ENCODE assay signal across 16 cellular contexts in the genomic region with DNA sequence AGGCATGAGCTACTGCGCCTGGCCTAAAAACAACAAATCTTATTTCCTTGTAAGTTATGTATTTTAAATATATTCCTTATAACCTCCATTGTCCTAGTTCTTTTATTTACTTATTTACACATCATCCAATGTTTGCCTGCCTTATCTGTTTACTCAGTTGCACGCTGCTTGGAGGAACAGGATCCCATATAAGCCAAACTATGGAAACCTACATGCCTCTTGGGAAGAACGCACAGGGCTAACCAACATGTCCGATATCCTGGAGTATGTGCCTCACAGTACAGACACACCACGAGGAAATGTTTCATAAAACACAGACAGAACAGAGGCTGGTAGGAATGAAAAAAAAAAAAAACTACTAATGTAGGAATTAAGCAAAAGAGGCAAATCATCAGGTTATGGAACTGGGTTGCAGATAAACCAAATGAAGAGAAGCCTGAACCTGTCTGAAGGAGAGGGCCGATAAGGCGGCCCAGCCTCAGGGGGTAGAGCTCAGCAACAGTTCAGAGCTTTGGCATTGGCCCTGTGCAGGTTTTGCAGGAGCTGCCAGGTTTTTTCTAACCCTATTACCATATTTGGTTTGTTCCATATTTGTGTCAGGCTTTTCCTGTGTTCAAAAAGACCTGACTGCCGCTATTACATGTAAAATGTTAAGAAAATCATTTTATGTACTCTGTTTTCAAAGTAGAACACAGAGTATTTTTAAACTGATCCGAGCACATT. TPM values are rescaled to one million over a fixed set of nuclear protein-coding genes. Genes with fewer than 3 reads are reported as not detected.
DNase-seq lines count a peak whose midpoint lies in the region; ATAC-seq and TF ChIP-seq lines count a peak whose summit lies in the region.
"Had no signal": no experiment of that assay in that cellular context is flagged by ENCODE, and none has a peak within 500 bp of the region (broad histone marks: within the 10 kb centered on the region; RNA-seq: fewer than 3 reads in every experiment).

No MANE protein-coding gene starts in this region.

- no peak overlapping the region for H2BK12ac ChIP-seq in mesenchymal stem cell (ENCODE audit: low read length in 2 of 2)

- no peak overlapping the region for H3K56ac ChIP-seq in IMR-90 (ENCODE audit: extremely low read depth, insufficient read depth, low read length)

- no CpG with 5 or more reads among the region's 9 CpGs for WGBS in IMR-90 (ENCODE audit: extremely low coverage in 2 of 2, insufficient read length in 1 of 2), 2 experiments
- 98% methylated on average over 8 of the region's 9 CpGs for WGBS in mesenchymal stem cell
- WGBS in thyroid gland, 2 donors: 62 to 72% methylated on average over 9 of the region's 9 CpGs
- 63 to 81% (median 76%) methylated on average over 9 of the region's 9 CpGs for WGBS in adrenal gland, 4 donors

- H2BK120ac ChIP-seq in IMR-90 (ENCODE audit: low read depth, low read length) (peak overlapping the region; percentile 32), mesenchymal stem cell (ENCODE audit: low read depth, low read length) (no peak overlapping the region)

- H2AFZ ChIP-seq in IMR-90 (replicated peaks; ENCODE audit: low read length, poor library complexity) (peak overlapping the region; percentile 74), mesenchymal stem cell (ENCODE audit: low read depth, low read length) (no peak overlapping the region)

- H2AK5ac ChIP-seq in IMR-90 (ENCODE audit: low read depth, low read length) (no peak overlapping the region), mesenchymal stem cell (ENCODE audit: low read length, severe bottlenecking) (no peak overlapping the region)

- TF ChIP-seq CTCF in IMR-90 (conservative IDR thresholded peaks at IDR 0.05; ENCODE audit: low read depth, low read length) (no peak), breast epithelium (IDR thresholded peaks at IDR 0.05) (no peak), thyroid gland (IDR thresholded peaks at IDR 0.05) (no peak), adrenal gland (IDR thresholded peaks at IDR 0.05) (no peak)

- POLR2A ChIA-PET in IMR-90 (lab: Charles Lee; ENCODE audit: unreplicated experiment): no interaction called here

- no peak overlapping the region for H2BK5ac ChIP-seq in IMR-90 (ENCODE audit: low read depth, low read length, poor library complexity, severe bottlenecking)
- H2BK5ac ChIP-seq in mesenchymal stem cell (ENCODE audit: low read depth, low read length, poor library complexity, severe bottlenecking): no peak overlapping the region

- H3K27me3 ChIP-seq in IMR-90 (ENCODE audit: control insufficient read depth, insufficient read depth, low read length): no peaks in the 10 kb centered on the region
- H3K27me3 ChIP-seq in breast epithelium: no peaks in the 10 kb centered on the region
- H3K27me3 ChIP-seq in mesenchymal stem cell (ENCODE audit: control insufficient read depth in 1 of 2, insufficient read depth in 1 of 2, low read length in 2 of 2): no peaks in the 10 kb centered on the region
- H3K27me3 ChIP-seq in thyroid gland: no peaks in the 10 kb centered on the region
- H3K27me3 ChIP-seq in adrenal gland: no peaks in the 10 kb centered on the region
- H3K27me3 ChIP-seq: BE2C, SJSA1 had no signal

- H3K9ac ChIP-seq in IMR-90 (ENCODE audit: low read depth, low read length) (no peak overlapping the region), mesenchymal stem cell (ENCODE audit: low read length) (peak overlapping the region; percentile 46)

- no TSS peak for BruUV-seq in IMR-90 (replicated peaks; lab: Mats Ljungman, UMichigan)

- ATAC-seq in IMR-90 (ENCODE audit: low read depth) (peak; percentile 50; the same call in 1 of the 2 replicates), GM18870 (IDR thresholded peaks at IDR 0.05; ENCODE audit: unreplicated experiment) (no peak)

- no peaks in the 10 kb centered on the region for H4K20me1 ChIP-seq in IMR-90 (ENCODE audit: insufficient read depth, low read length)

- CTCF ChIA-PET in IMR-90 (lab: Yijun Ruan, JAX): no interaction called here

- dilution Hi-C loops in IMR-90 (cut with HindIII; ENCODE audit: low sequenced_read_pairs, unreplicated experiment): no loop called here

- H2BK15ac ChIP-seq in IMR-90 (ENCODE audit: low read depth, low read length) (0 out of 3 replicates have a peak overlapping the region, but pooled peaks have one; percentile 84), mesenchymal stem cell (ENCODE audit: low read depth, poor library complexity, severe bottlenecking) (no peak overlapping the region)

- TF ChIP-seq POLR2A in IMR-90 (IDR thresholded peaks at IDR 0.05; ENCODE audit: low read depth, low read length) (no peak), breast epithelium (IDR thresholded peaks at IDR 0.05) (no peak), thyroid gland (IDR thresholded peaks at IDR 0.05) (no peak), adrenal gland (IDR thresholded peaks at IDR 0.05) (no peak)

- H3K14ac ChIP-seq in IMR-90 (replicated peaks; ENCODE audit: low read depth, low read length): no peak overlapping the region; the same call in 1 of the 2 replicates
- H3K14ac ChIP-seq in mesenchymal stem cell (ENCODE audit: low read length in 2 of 2): no peak overlapping the region

- no peak overlapping the region for H3K23ac ChIP-seq in IMR-90 (ENCODE audit: low read depth, low read length)
- no peak overlapping the region for H3K23ac ChIP-seq in mesenchymal stem cell (ENCODE audit: low read length in 2 of 2)

- no peak overlapping the region for H3K4me3 ChIP-seq in IMR-90 (ENCODE audit: insufficient read depth, low read depth, low read length)
- H3K4me3 ChIP-seq in breast epithelium: no peak overlapping the region
- H3K4me3 ChIP-seq in mesenchymal stem cell (ENCODE audit: insufficient read depth in 1 of 2, low read depth in 1 of 2, low read length in 2 of 2): no peak overlapping the region
- no peak overlapping the region for H3K4me3 ChIP-seq in thyroid gland (replicated peaks in 1 of 3)
- H3K4me3 ChIP-seq in adrenal gland: no peak overlapping the region
- H3K4me3 ChIP-seq: SJSA1 had no signal

- H2BK20ac ChIP-seq in IMR-90 (ENCODE audit: low read depth, low read length): no peak overlapping the region; the same call in 1 of the 2 replicates

- no peak overlapping the region for H4K5ac ChIP-seq in IMR-90 (ENCODE audit: low read depth, low read length)

- H3K79me1 ChIP-seq in IMR-90 (ENCODE audit: low read depth in 1 of 2, low read length in 2 of 2) (no peaks in the 10 kb centered on the region), mesenchymal stem cell (replicated peaks; ENCODE audit: low read length, poor library complexity, severe bottlenecking) (no peaks in the 10 kb centered on the region)

- intact Hi-C loops in IMR-90 (cut with micrococcal nuclease): no loop called here
- intact Hi-C loops in breast epithelium (cut with DNase I; ENCODE audit: low total_unique reads): no loop called here
- intact Hi-C loops in thyroid gland (cut with DNase I): no loop called here
- intact Hi-C loops in adrenal gland (cut with DNase I): no loop called here

- H4K91ac ChIP-seq in IMR-90 (ENCODE audit: insufficient read depth, low read depth, low read length) (no peak overlapping the region), mesenchymal stem cell (ENCODE audit: low read length) (no peak overlapping the region)

- H3K27ac ChIP-seq in IMR-90 (ENCODE audit: insufficient read depth, low read length): no peak overlapping the region
- peak overlapping the region; percentile 83 to 91 for H3K27ac ChIP-seq in breast epithelium
- no peak overlapping the region for H3K27ac ChIP-seq in mesenchymal stem cell (ENCODE audit: low read length, poor library complexity, severe bottlenecking)
- peak overlapping the region; percentile 17 to 51 (median 31) for H3K27ac ChIP-seq in thyroid gland
- H3K27ac ChIP-seq in adrenal gland: no peak overlapping the region
- H3K27ac ChIP-seq: SJSA1 had no signal

- H3K4me2 ChIP-seq in IMR-90 (ENCODE audit: low read depth, low read length): no peak overlapping the region
- H3K4me2 ChIP-seq in mesenchymal stem cell (ENCODE audit: low read length, poor library complexity, severe bottlenecking): no peak overlapping the region

- H2AK9ac ChIP-seq in IMR-90 (replicated peaks; ENCODE audit: low read depth, low read length, poor library complexity): no peak overlapping the region

- TF ChIP-seq RAD21 in IMR-90 (IDR thresholded peaks at IDR 0.05; ENCODE audit: low read length): no peak

- DNase-seq in IMR-90: no peak
- DNase-seq in breast epithelium (ENCODE audit: low spot score in 2 of 2): no peak
- DNase-seq in mesenchymal stem cell: no peak
- DNase-seq in thyroid gland: peak in 1 of 2 donors; percentile 37
- DNase-seq in stimulated activated CD4-positive, alpha-beta T cell treated with anti-CD3 and anti-CD28 coated beads, Interleukin-2, amount 100 ng/mL, for 48 hours: no peak
- no peak for DNase-seq in adrenal gland
- no peak for DNase-seq in kidney tubule cell (ENCODE audit: low spot score)
- DNase-seq: BE2C, cortex of kidney, DND-41, H7, head of caudate nucleus, kidney, NCI-H226 had no signal

- in situ Hi-C loops in IMR-90 (cut with MboI; ENCODE audit: low sequenced_read_pairs): no loop called here

- H3K9me3 ChIP-seq in IMR-90 (ENCODE audit: control insufficient read depth, insufficient read depth, low read length) (no peaks in the 10 kb centered on the region), breast epithelium (no peaks in the 10 kb centered on the region), mesenchymal stem cell (ENCODE audit: control insufficient read depth, low read length) (no peaks in the 10 kb centered on the region), thyroid gland (no peaks in the 10 kb centered on the region), adrenal gland (replicated peaks in 1 of 3) (no peaks in the 10 kb centered on the region)
- H3K9me3 ChIP-seq: BE2C, SJSA1 had no signal

- H3K9me1 ChIP-seq in IMR-90 (ENCODE audit: insufficient read depth, low read length): peaks cover 14% of the 10 kb centered on the region

- H3K4me1 ChIP-seq in IMR-90 (ENCODE audit: control insufficient read depth, insufficient read depth, low read length) (peaks cover 17% of the 10 kb centered on the region), breast epithelium (peaks cover 14 to 32% of the 10 kb centered on the region in 2 donors), mesenchymal stem cell (ENCODE audit: control insufficient read depth, insufficient read depth, low read depth, low read length) (peaks cover 1% of the 10 kb centered on the region), thyroid gland (peaks cover 12 to 26% of the 10 kb centered on the region in 2 donors), adrenal gland (replicated peaks in 1 of 2) (peaks cover 0 to 11% of the 10 kb centered on the region in 2 donors)
- H3K4me1 ChIP-seq: BE2C, SJSA1 had no signal

- H3K18ac ChIP-seq in IMR-90 (ENCODE audit: low read depth, low read length): peak overlapping the region; percentile 60; the same call in 1 of the 2 replicates
- no peak overlapping the region for H3K18ac ChIP-seq in mesenchymal stem cell (ENCODE audit: low read depth in 1 of 2, low read length in 2 of 2)

- peak overlapping the region in 1 of 2 experiments; percentile 39; a peak in 2 of 4 replicates for H4K8ac ChIP-seq in IMR-90 (ENCODE audit: low read depth in 2 of 2, low read length in 2 of 2)
- H4K8ac ChIP-seq in mesenchymal stem cell (ENCODE audit: low read length): no peak overlapping the region

- peak overlapping the region; percentile 24; the same call in 1 of the 2 replicates for H3K4ac ChIP-seq in IMR-90 (ENCODE audit: low read depth, low read length)
- no peak overlapping the region for H3K4ac ChIP-seq in mesenchymal stem cell (ENCODE audit: low read depth in 1 of 2, low read length in 2 of 2)

- H3K36me3 ChIP-seq in IMR-90 (ENCODE audit: control insufficient read depth, insufficient read depth, low read length): no peaks in the 10 kb centered on the region
- H3K36me3 ChIP-seq in breast epithelium: no peaks in the 10 kb centered on the region
- no peaks in the 10 kb centered on the region for H3K36me3 ChIP-seq in mesenchymal stem cell (ENCODE audit: control insufficient read depth in 1 of 2, insufficient read depth in 2 of 2, low read depth in 1 of 2, low read length in 2 of 2)
- H3K36me3 ChIP-seq in thyroid gland: no peaks in the 10 kb centered on the region
- no peaks in the 10 kb centered on the region for H3K36me3 ChIP-seq in adrenal gland (replicated peaks in 1 of 2)
- H3K36me3 ChIP-seq: BE2C, SJSA1 had no signal

RNA-seq across cellular contexts. Expression of a gene that starts 19.9 kb away (rescaled TPM):
- total RNA-seq in IMR-90 (2012; rRNA removed) (136 and 137 TPM in 2 replicates), breast epithelium (100 to 1,000 TPM; 104 to 174 (median 134) TPM), thyroid gland (100 to 1,000 TPM; 152 to 237 (median 186) TPM), adrenal gland (100 to 1,000 TPM in 1 of 8 donors, 10 to 100 TPM in 7; 50.5 to 118 (median 56.4) TPM)
- polyA plus RNA-seq in IMR-90 (2012; rRNA removed) (19.9 and 26.7 TPM in 2 replicates), adrenal gland (10 to 100 TPM in 1 of 3 donors, 1 to 10 TPM in 2; 8.9 to 42.5 (median 10.0) TPM)
- 4.2 and 6.6 TPM in 2 replicates for polyA plus RNA-seq in IMR-90 (2012; cell fraction: cytosol; rRNA removed)
- 6.3 and 36.0 TPM in 2 replicates for polyA plus RNA-seq in IMR-90 (2012; cell fraction: nucleus; rRNA removed; ENCODE audit: low replicate concordance)
- polyA plus RNA-seq in mesenchymal stem cell (2013, experiment 1 of 2): 25.1 TPM
- 24.7 TPM for polyA plus RNA-seq in mesenchymal stem cell (2013, experiment 2 of 2)

Comparison
In these comparisons a context has a peak if more than half of its experiments do, and no peak if none do; other contexts are left out.
1. H3K27ac ChIP-seq: peak in breast epithelium (2 of 2) and thyroid gland (3 of 3); none in IMR-90 (single experiment), mesenchymal stem cell (single experiment) and adrenal gland (0 of 5).